ENCODE assay signal across 25 cellular contexts in genomic region chr15:63405683-63406456, GRCh38. TPM values are rescaled to one million over a fixed set of nuclear protein-coding genes. Genes with fewer than 3 reads are reported as not detected.
DNase-seq lines count a peak whose midpoint lies in the region; ATAC-seq, FAIRE-seq and TF ChIP-seq lines count a peak whose summit lies in the region.
"Had no signal": no experiment of that assay in that cellular context is flagged by ENCODE, and none has a peak within 500 bp of the region (broad histone marks: within the 10 kb centered on the region; RNA-seq: fewer than 3 reads in every experiment).

No MANE protein-coding gene starts in this region.

- TF ChIP-seq EP300 in HepG2 (IDR thresholded peaks at IDR 0.05; ENCODE audit: low read depth in 2 of 2, low read length in 2 of 2) (no peak), HepG2 (CRISPR knock-in tag; IDR thresholded peaks at IDR 0.05; ENCODE audit: borderline replicate concordance) (no peak)

- no peak overlapping the region for H3K4me2 ChIP-seq in HepG2 (ENCODE audit: low read depth, low read length)
- H3K4me2 ChIP-seq: smooth muscle cell had no signal

- no TSS peak for BruUV-seq in HepG2 (replicated peaks; lab: Mats Ljungman, UMichigan)

- H3K9me3 ChIP-seq in liver (ENCODE audit: control insufficient read depth in 4 of 4, low read length in 3 of 4) (no peaks in the 10 kb centered on the region), HepG2 (ENCODE audit: low read length) (no peaks in the 10 kb centered on the region)
- H3K9me3 ChIP-seq: ascending aorta, SK-N-SH, testis had no signal

- no peaks in the 10 kb centered on the region for H3K79me2 ChIP-seq in HepG2 (ENCODE audit: insufficient read depth, low read length)

- ATAC-seq in HepG2, result no peak
- ATAC-seq: activated T-helper 17 cell treated with anti-CD3 and anti-CD28 coated beads, Interleukin-2, amount 50 U/mL, for 72 hours; stimulated activated effector memory CD8-positive, alpha-beta T cell treated with anti-CD3 and anti-CD28 coated beads, Interleukin-12 subunit alpha, Interleukin-12 subunit beta, amount 100 ng/mL, for 72 hours had no signal

- intact Hi-C loops in HepG2 (cut with micrococcal nuclease; ENCODE audit: unreplicated experiment), result loop anchor here (2.0 kb wide), 1 partner anchor 77 kb away; no protein-coding TSS in a partner anchor

- CTCF ChIA-PET in HepG2 (lab: Yijun Ruan, JAX; ENCODE audit: low intra/inter-chr PET ratio, low total read pairs), result no interaction called here

- H3K27ac ChIP-seq in liver (ENCODE audit: low read depth in 1 of 2, low read length in 2 of 2) (no peak overlapping the region), HepG2 (ENCODE audit: extremely low read length, insufficient read depth, low read length) (no peak overlapping the region), cingulate gyrus (ENCODE audit: low read depth, low read length) (peak overlapping the region; percentile 69), temporal lobe (ENCODE audit: low read depth, low read length) (peak overlapping the region; percentile 44)
- H3K27ac ChIP-seq: ascending aorta, HL-60, testis had no signal

- no peaks in the 10 kb centered on the region for H4K20me1 ChIP-seq in HepG2 (ENCODE audit: insufficient read depth, low read length)

- WGBS in liver, result 75% methylated on average over 10 of the region's 10 CpGs
- 40% methylated on average over 10 of the region's 10 CpGs for WGBS in HepG2 (ENCODE audit: low lambda C conversion rate)

- POLR2A ChIA-PET in HepG2 (lab: Yijun Ruan, JAX), result no interaction called here

- FAIRE-seq in HepG2 (lab: Jason Lieb, UNC), result no peak
- FAIRE-seq: endothelial cell of umbilical vein had no signal

- no peaks in the 10 kb centered on the region for H3K27me3 ChIP-seq in liver (ENCODE audit: control insufficient read depth in 4 of 4, insufficient read depth in 4 of 4, low read length in 3 of 4)
- H3K27me3 ChIP-seq in HepG2 (ENCODE audit: control insufficient read depth in 1 of 2, insufficient read depth in 2 of 2, low read length in 2 of 2), result peaks cover 4 to 12% of the 10 kb centered on the region in 2 experiments; a peak in 3 of 5 replicates
- H3K27me3 ChIP-seq: ascending aorta, testis had no signal

- TF ChIP-seq POLR2A in HepG2 (IDR thresholded peaks at IDR 0.05; ENCODE audit: insufficient read depth in 1 of 2, low read depth in 2 of 2, low read length in 2 of 2), result no peak

- no peak overlapping the region for H2AFZ ChIP-seq in HepG2 (ENCODE audit: low read length)

- TF ChIP-seq RAD21 in liver (IDR thresholded peaks at IDR 0.05) (peak in 1 of 2 donors; percentile 42), HepG2 (CRISPR knock-in tag; IDR thresholded peaks at IDR 0.05) (no peak)

- in situ Hi-C loops in HepG2 (cut with HindIII; ENCODE audit: extremely low pct_ligation_motif_present, low pct_unique_long_range_greater_than_20kb), result loop anchor here (25.0 kb wide), 2 partner anchors 244 to 619 kb away; partner anchors contain the start of gene RPS27L

- H3K9ac ChIP-seq in liver (ENCODE audit: low read depth in 1 of 2, low read length in 2 of 2), result no peak overlapping the region
- no peak overlapping the region for H3K9ac ChIP-seq in HepG2 (ENCODE audit: insufficient read depth, low read depth, low read length)
- H3K9ac ChIP-seq: SK-N-SH had no signal

- H3K4me1 ChIP-seq in liver (ENCODE audit: control insufficient read depth in 4 of 4, insufficient read depth in 4 of 4, low read length in 3 of 4), result peaks cover 0 to 6% (median 3%) of the 10 kb centered on the region in 4 donors
- peaks cover 36% of the 10 kb centered on the region for H3K4me1 ChIP-seq in HepG2 (ENCODE audit: insufficient read depth, low read length)
- H3K4me1 ChIP-seq: ascending aorta, testis had no signal

- TF ChIP-seq CTCF in liver (IDR thresholded peaks at IDR 0.05; ENCODE audit: low read depth, low read length, missing input control) (no peak), HepG2 (CRISPR knock-in tag; IDR thresholded peaks at IDR 0.05) (no peak)

- no peak overlapping the region for H3K4me3 ChIP-seq in liver (ENCODE audit: low read depth in 1 of 3, low read length in 3 of 3)
- no peak overlapping the region for H3K4me3 ChIP-seq in HepG2 (replicated peaks in 1 of 3; ENCODE audit: insufficient read depth in 1 of 3, low read depth in 2 of 3, low read length in 3 of 3)
- H3K4me3 ChIP-seq: ascending aorta, smooth muscle cell, testis had no signal

- DNase-seq in HepG2 (ENCODE audit: low spot score) (no peak), NCI-H2171 treated with DMSO at 0.1 percent for 48 hours (lab: John Stamatoyannopoulos, UW) (peak; percentile 92), activated gamma-delta T cell (lab: John Stamatoyannopoulos, UW) (no peak), foreskin melanocyte (no peak), NCI-H1105 treated with DMSO at 0.1 percent for 48 hours (lab: John Stamatoyannopoulos, UW) (no peak)
- DNase-seq: activated B cell treated with CpG ODN at 0.5 μM for 24 hours; activated CD4-positive, alpha-beta T cell treated with anti-CD3 and anti-CD28 coated beads, Interleukin-2, amount 50 U/mL, for 48 hours; activated CD8-positive, alpha-beta memory T cell treated with anti-CD3 and anti-CD28 coated beads, Interleukin-2, amount 50 U/mL, for 48 hours; HCEC 1CT; kidney glomerular epithelial cell; mesendoderm; NCI-H146; NCI-H510A treated with DMSO at 0.1 percent for 48 hours; SK-N-SH; stimulated activated CD4-positive, alpha-beta T cell treated with anti-CD3 and anti-CD28 coated beads, Interleukin-2, amount 100 ng/mL, for 48 hours; testis had no signal

- H3K36me3 ChIP-seq in liver (ENCODE audit: control insufficient read depth in 4 of 4, insufficient read depth in 3 of 4, low read depth in 1 of 4, low read length in 3 of 4), result no peaks in the 10 kb centered on the region
- no peaks in the 10 kb centered on the region for H3K36me3 ChIP-seq in HepG2 (replicated peaks in 1 of 2; ENCODE audit: control insufficient read depth in 1 of 2, insufficient read depth in 2 of 2, low read length in 2 of 2)
- H3K36me3 ChIP-seq: ascending aorta had no signal

TF ChIP-seq in liver, 16 proteins besides CTCF, POLR2A, EP300 and RAD21 (continues in another document):
- TF ChIP-seq HNF4G (IDR thresholded peaks at IDR 0.05), result no peak
- TF ChIP-seq SP1 (IDR thresholded peaks at IDR 0.05), result peak; percentile 33

TF ChIP-seq in HepG2, 621 proteins besides CTCF, POLR2A, EP300 and RAD21 (continues in another document):
- TF ChIP-seq PRPF4 (IDR thresholded peaks at IDR 0.05; ENCODE audit: low read depth, low read length, poor library complexity, severe bottlenecking) (no peak), THYN1 (CRISPR knock-in tag; IDR thresholded peaks at IDR 0.05; ENCODE audit: borderline replicate concordance, low read depth) (no peak), CBX1 (IDR thresholded peaks at IDR 0.05; ENCODE audit: low read depth) (no peak), PAX8 (CRISPR knock-in tag; IDR thresholded peaks at IDR 0.05; ENCODE audit: borderline replicate concordance) (no peak)

RNA-seq across cellular contexts. Expression of gene CA12, which starts 24.2 kb away (rescaled TPM):
- 1 to 10 TPM in 1 of 2 donors, under 1 TPM in 1; 0.08 to 2.9 TPM for total RNA-seq in liver
- 1 to 10 TPM in 1 of 2 donors, under 1 TPM in 1; 0.07 to 5.1 TPM for polyA plus RNA-seq in liver
- 0.07 and 0.08 TPM in 2 replicates for total RNA-seq in HepG2 (2016; rRNA removed; fragmentation: Illumina TruSeq; extraction: Trizol)
- not detected in 2 replicates for total RNA-seq in HepG2 (2016; cell fraction: cytosol; rRNA removed; fragmentation: Illumina TruSeq; extraction: Trizol; ENCODE audit: low read depth)
- 0.15 and 0.25 TPM in 2 replicates for total RNA-seq in HepG2 (2016; cell fraction: insoluble cytoplasmic fraction; rRNA removed; fragmentation: Illumina TruSeq; extraction: Trizol)
- total RNA-seq in HepG2 (2016; cell fraction: membrane; rRNA removed; fragmentation: Illumina TruSeq; extraction: Trizol), result 0.03 TPM in 1 of 2 replicates, not detected in the other
- 0.53 and 0.60 TPM in 2 replicates for total RNA-seq in HepG2 (2016; cell fraction: nucleus; rRNA removed; fragmentation: Illumina TruSeq; extraction: Trizol)
- polyA plus RNA-seq in HepG2 (2011; rRNA removed), result 0.20 and 0.52 TPM in 2 replicates
- 0.13 and 0.28 TPM in 2 replicates for polyA plus RNA-seq in HepG2 (2011; cell fraction: cytosol; rRNA removed)
- polyA plus RNA-seq in HepG2 (2011; cell fraction: nucleus; rRNA removed), result 0.06 and 0.12 TPM in 2 replicates
- 0.15 and 0.19 TPM in 2 replicates for polyA plus RNA-seq in HepG2 (2012)
- not detected in 2 replicates for polyA plus RNA-seq in HepG2 (2016; cell fraction: cytosol; fragmentation: Illumina TruSeq; extraction: Trizol; ENCODE audit: low read depth)
- polyA plus RNA-seq in HepG2 (2016; cell fraction: insoluble cytoplasmic fraction; fragmentation: Illumina TruSeq; extraction: Trizol; ENCODE audit: low read depth), result 0.05 TPM in 1 of 2 replicates, not detected in the other
- polyA plus RNA-seq in HepG2 (2016; cell fraction: membrane; fragmentation: Illumina TruSeq; extraction: Trizol; ENCODE audit: low read depth), result not detected in 2 replicates
- 0.17 and 0.18 TPM in 2 replicates for polyA plus RNA-seq in HepG2 (2016; cell fraction: nucleus; fragmentation: Illumina TruSeq; extraction: Trizol; ENCODE audit: insufficient read depth, low read depth)
- 0.04 and 8.4 TPM in 2 replicates for polyA minus RNA-seq in HepG2 (2011; rRNA and poly(A)+ RNA removed; ENCODE audit: low replicate concordance)
- 0.20 and 0.70 TPM in 2 replicates for polyA minus RNA-seq in HepG2 (2011; cell fraction: cytosol; rRNA and poly(A)+ RNA removed)
- polyA minus RNA-seq in HepG2 (2011; cell fraction: nucleus; rRNA and poly(A)+ RNA removed), result 0.37 TPM in 1 of 2 replicates, not detected in the other
- 10.3 TPM for total RNA-seq in temporal lobe
- total RNA-seq: activated B cell treated with CpG ODN at 0.5 μM for 24 hours had no signal

Comparison
In these comparisons a context has a peak if more than half of its experiments do, and no peak if none do; other contexts are left out.
1. H3K27ac ChIP-seq: peak in cingulate gyrus (single experiment) and temporal lobe (single experiment); none in liver (0 of 2) and HepG2 (single experiment).